In genomic region chr1:152745289-152745704, GRCh38 we compare ENCODE assay signal across 15 cellular contexts. TPM values are rescaled to one million over a fixed set of nuclear protein-coding genes. Genes with fewer than 3 reads are reported as not detected.
DNase-seq lines count a peak whose midpoint lies in the region; TF ChIP-seq lines count a peak whose summit lies in the region.
"Had no signal": no experiment of that assay in that cellular context is flagged by ENCODE, and none has a peak within 500 bp of the region (broad histone marks: within the 10 kb centered on the region; RNA-seq: fewer than 3 reads in every experiment).

No MANE protein-coding gene starts in this region.

- no peak overlapping the region for H3K56ac ChIP-seq in mesendoderm (ENCODE audit: low read length)

- H3K36me3 ChIP-seq in KMS-11 (ENCODE audit: insufficient read depth) = no peaks in the 10 kb centered on the region
- H3K36me3 ChIP-seq in mesendoderm (ENCODE audit: control insufficient read depth, insufficient read depth, low read length) = no peaks in the 10 kb centered on the region
- H3K36me3 ChIP-seq: adrenal gland had no signal

- no peak overlapping the region for H4K5ac ChIP-seq in mesendoderm (ENCODE audit: low read length)

- no CpG with 5 or more reads among the region's 4 CpGs for WGBS in mesendoderm (ENCODE audit: extremely low coverage, insufficient coverage, low lambda C conversion rate)

- no peak overlapping the region for H4K8ac ChIP-seq in mesendoderm (ENCODE audit: low read depth, low read length)

- no peak overlapping the region for H2AK5ac ChIP-seq in mesendoderm (ENCODE audit: low read length)

- H3K4me3 ChIP-seq in KMS-11 (IDR thresholded peaks at IDR 0.05; ENCODE audit: insufficient read depth, low read depth, low read length) = no peak overlapping the region
- no peak overlapping the region for H3K4me3 ChIP-seq in mesendoderm (ENCODE audit: low read length)
- H3K4me3 ChIP-seq: adrenal gland had no signal

- H2BK5ac ChIP-seq in mesendoderm (ENCODE audit: low read length) = no peak overlapping the region

- H3K18ac ChIP-seq in mesendoderm (ENCODE audit: low read length) = no peak overlapping the region

- H3K27me3 ChIP-seq in KMS-11 (ENCODE audit: insufficient read depth, low read depth) (no peaks in the 10 kb centered on the region), mesendoderm (ENCODE audit: insufficient read depth, low read length, poor library complexity) (no peaks in the 10 kb centered on the region)

- no peak overlapping the region for H3K23ac ChIP-seq in mesendoderm (ENCODE audit: low read length)

- TF ChIP-seq CTCF in KMS-11 (conservative IDR thresholded peaks at IDR 0.05; ENCODE audit: low read depth, low read length) (peak; percentile 58), RWPE1 (conservative IDR thresholded peaks at IDR 0.05; ENCODE audit: low read depth) (no peak)

- H2AFZ ChIP-seq in KMS-11 (ENCODE audit: low read depth) = no peak overlapping the region

- POLR2A ChIA-PET in RWPE1 (lab: Yijun Ruan, JAX; ENCODE audit: low non-redundant PET) = no interaction called here

- DNase-seq in DMS53 (lab: John Stamatoyannopoulos, UW) (peak; percentile 33), DMS53 treated with DMSO at 0.1 percent for 48 hours (lab: John Stamatoyannopoulos, UW; ENCODE audit: unreplicated experiment) (no peak), RWPE1 (ENCODE audit: low spot score) (peak; percentile 45), fibroblast of the conjunctiva (ENCODE audit: low read depth) (peak; percentile 6), mucosa of gallbladder (ENCODE audit: low spot score) (no peak), mesendoderm (no peak), NCI-H774 (lab: John Stamatoyannopoulos, UW) (no peak)
- DNase-seq: 8988T; adrenal gland; effector CD8-positive, alpha-beta T cell; hippocampal formation; KG1; stimulated activated CD4-positive, alpha-beta T cell treated with anti-CD3 and anti-CD28 coated beads, Interleukin-2, amount 100 ng/mL, for 48 hours had no signal

- no peak overlapping the region for H3K9ac ChIP-seq in KMS-11
- no peak overlapping the region for H3K9ac ChIP-seq in mesendoderm (ENCODE audit: low read length)

- H3K4ac ChIP-seq in mesendoderm (ENCODE audit: low read depth, low read length) = no peak overlapping the region

- H3K4me1 ChIP-seq in KMS-11 (ENCODE audit: low read depth, poor library complexity, severe bottlenecking) = no peaks in the 10 kb centered on the region
- H3K4me1 ChIP-seq in mesendoderm (ENCODE audit: control insufficient read depth, low read depth, low read length) = no peaks in the 10 kb centered on the region
- H3K4me1 ChIP-seq: adrenal gland had no signal

- H3K79me1 ChIP-seq in mesendoderm (ENCODE audit: low read length) = no peaks in the 10 kb centered on the region

- CTCF ChIA-PET in RWPE1 (lab: Yijun Ruan, JAX) = no interaction called here

- H3K4me2 ChIP-seq in KMS-11 = no peak overlapping the region
- no peak overlapping the region for H3K4me2 ChIP-seq in mesendoderm (ENCODE audit: low read length)

- H3K79me2 ChIP-seq in KMS-11 (ENCODE audit: insufficient read depth, low read depth) = no peaks in the 10 kb centered on the region
- H3K79me2 ChIP-seq in mesendoderm (ENCODE audit: control insufficient read depth, insufficient read depth, low read length) = no peaks in the 10 kb centered on the region

- no peak overlapping the region for H2BK120ac ChIP-seq in mesendoderm (ENCODE audit: low read depth, low read length)

- H2BK15ac ChIP-seq in mesendoderm (replicated peaks; ENCODE audit: low read depth) = no peak overlapping the region

- H4K20me1 ChIP-seq in KMS-11 (ENCODE audit: insufficient read depth) = no peaks in the 10 kb centered on the region

- no peak overlapping the region for H3K27ac ChIP-seq in KMS-11
- peak overlapping the region; percentile 30; the same call in 1 of the 2 replicates for H3K27ac ChIP-seq in RWPE1
- no peak overlapping the region for H3K27ac ChIP-seq in mesendoderm (ENCODE audit: low read depth, low read length)
- H3K27ac ChIP-seq: adrenal gland had no signal

RNA-seq across cellular contexts. Expression of gene KPRP, which starts 12.5 kb away (rescaled TPM):
- total RNA-seq in mucosa of gallbladder = not detected
- not detected for polyA plus RNA-seq in mesendoderm (2013, experiment 1 of 2)
- not detected for polyA plus RNA-seq in mesendoderm (2013, experiment 2 of 2)
- total RNA-seq: adrenal gland, G401 had no signal
- polyA plus RNA-seq: adrenal gland had no signal

RNA-seq across cellular contexts. Expression of gene LCE1F, which starts 29.6 kb away (rescaled TPM):
- not detected for total RNA-seq in mucosa of gallbladder
- polyA plus RNA-seq in mesendoderm (2013, experiment 1 of 2) = not detected
- polyA plus RNA-seq in mesendoderm (2013, experiment 2 of 2) = not detected
- total RNA-seq: adrenal gland, G401 had no signal
- polyA plus RNA-seq: adrenal gland had no signal

RNA-seq across cellular contexts. Expression of gene LCE4A, which starts 37.3 kb away (rescaled TPM):
- total RNA-seq in mucosa of gallbladder = not detected
- not detected for polyA plus RNA-seq in mesendoderm (2013, experiment 1 of 2)
- polyA plus RNA-seq in mesendoderm (2013, experiment 2 of 2) = not detected
- total RNA-seq: adrenal gland, G401 had no signal
- polyA plus RNA-seq: adrenal gland had no signal

RNA-seq across cellular contexts. Expression of gene LCE1E, which starts 40.8 kb away (rescaled TPM):
- total RNA-seq in mucosa of gallbladder = not detected
- not detected for polyA plus RNA-seq in mesendoderm (2013, experiment 1 of 2)
- not detected for polyA plus RNA-seq in mesendoderm (2013, experiment 2 of 2)
- total RNA-seq: adrenal gland, G401 had no signal
- polyA plus RNA-seq: adrenal gland had no signal

RNA-seq across cellular contexts. Expression of gene LCE2A, which starts 47.2 kb away (rescaled TPM):
- total RNA-seq in mucosa of gallbladder = not detected
- polyA plus RNA-seq in mesendoderm (2013, experiment 1 of 2) = not detected
- polyA plus RNA-seq in mesendoderm (2013, experiment 2 of 2) = not detected
- total RNA-seq: adrenal gland, G401 had no signal
- polyA plus RNA-seq: adrenal gland had no signal

Comparison
In these comparisons a context has a peak if more than half of its experiments do, and no peak if none do; other contexts are left out.
1. DNase-seq: peak in DMS53 (single experiment), RWPE1 (single experiment) and fibroblast of the conjunctiva (single experiment); none in DMS53 treated with DMSO at 0.1 percent for 48 hours (single experiment), mucosa of gallbladder (single experiment), mesendoderm (single experiment) and NCI-H774 (single experiment).